Comparison of ENCODE assay signal across 9 cellular contexts in the genomic region with DNA sequence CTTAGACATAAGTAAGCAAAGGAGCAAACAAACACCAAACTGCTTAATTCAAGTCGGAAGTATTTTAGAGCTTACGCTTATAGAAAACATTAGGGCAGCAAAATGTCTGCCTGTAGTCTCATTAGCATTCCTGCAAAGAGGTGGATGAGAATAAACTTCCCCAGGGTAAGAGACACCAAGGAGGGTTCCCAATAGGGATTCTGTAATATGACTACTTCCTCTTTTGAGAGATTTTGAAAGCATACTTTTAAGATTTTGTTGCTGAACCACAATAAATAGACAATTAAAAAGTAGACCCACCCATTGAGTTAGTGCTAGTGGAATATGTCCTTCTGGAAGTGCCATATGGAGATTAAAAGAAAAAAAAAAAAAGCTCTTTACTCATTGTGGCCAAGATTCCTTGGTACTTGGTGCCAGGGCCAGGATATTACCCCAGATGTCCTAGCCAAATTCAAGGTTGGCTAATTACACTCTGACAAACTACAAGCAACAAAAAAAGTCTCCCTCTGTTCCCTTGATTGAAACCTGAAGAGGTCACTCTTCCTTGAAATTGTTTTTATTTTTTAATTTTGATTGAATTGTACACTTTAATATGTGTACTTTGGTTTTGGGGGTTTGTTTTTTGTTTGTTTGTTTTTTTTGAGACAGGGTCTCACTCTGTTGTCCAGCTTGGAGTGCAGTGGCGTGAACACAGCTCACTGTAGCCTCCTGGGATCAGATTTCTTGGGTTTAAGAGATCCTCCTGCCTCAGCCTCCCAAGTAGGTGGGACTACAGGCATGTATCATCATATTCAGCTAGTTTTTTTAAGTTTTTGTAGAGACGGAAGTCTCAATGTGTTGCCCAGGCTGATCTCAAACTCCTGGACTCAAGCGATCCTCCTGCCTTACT. TPM values are rescaled to one million over a fixed set of nuclear protein-coding genes. Genes with fewer than 3 reads are reported as not detected.
DNase-seq lines count a peak whose midpoint lies in the region; ATAC-seq, FAIRE-seq and TF ChIP-seq lines count a peak whose summit lies in the region.
"Had no signal": no experiment of that assay in that cellular context is flagged by ENCODE, and none has a peak within 500 bp of the region (broad histone marks: within the 10 kb centered on the region; RNA-seq: fewer than 3 reads in every experiment).

No MANE protein-coding gene starts in this region.

- peaks cover 34% of the 10 kb centered on the region for H3K4me1 Mint-ChIP-seq in activated T-helper 1 cell treated with anti-CD3 and anti-CD28 coated beads, Interleukin-12 subunit alpha, Interleukin-12 subunit beta, Interleukin-2, Interleukin-4 antibody, amounts not matched to agents 30 ng/mL and 10 ng/mL and 1 ng/mL, durations not matched to agents 14 hours and 24 hours and 36 hours (ENCODE audit: low read depth)
- peaks cover 17% of the 10 kb centered on the region for H3K4me1 Mint-ChIP-seq in memory B cell

- H3K9me2 ChIP-seq in GM23248 (ENCODE audit: insufficient read depth): no peaks in the 10 kb centered on the region

- TF ChIP-seq CTCF in AG10803 (conservative IDR thresholded peaks at IDR 0.05; ENCODE audit: low read length) (no peak), brain microvascular endothelial cell (IDR thresholded peaks at IDR 0.05; ENCODE audit: low read depth, low read length, missing control alignments) (no peak), kidney (IDR thresholded peaks at IDR 0.05; ENCODE audit: borderline replicate concordance, extremely low read depth, insufficient read depth) (no peak)

- peak overlapping the region; percentile 91 for H3K27ac Mint-ChIP-seq in activated T-helper 1 cell treated with anti-CD3 and anti-CD28 coated beads, Interleukin-12 subunit alpha, Interleukin-12 subunit beta, Interleukin-2, Interleukin-4 antibody, amounts not matched to agents 30 ng/mL and 10 ng/mL and 1 ng/mL, durations not matched to agents 14 hours and 24 hours and 36 hours
- peak overlapping the region; percentile 86 for H3K27ac Mint-ChIP-seq in memory B cell

- peaks cover 18% of the 10 kb centered on the region for H3K4me1 ChIP-seq in GM23248 (ENCODE audit: insufficient read depth)
- H3K4me1 ChIP-seq in kidney (ENCODE audit: control insufficient read depth in 1 of 2, insufficient read depth in 1 of 2, low read depth in 1 of 2, low read length in 2 of 2): peaks cover 0 to 14% of the 10 kb centered on the region in 2 donors

- H3K27me3 Mint-ChIP-seq in activated T-helper 1 cell treated with anti-CD3 and anti-CD28 coated beads, Interleukin-12 subunit alpha, Interleukin-12 subunit beta, Interleukin-2, Interleukin-4 antibody, amounts not matched to agents 30 ng/mL and 10 ng/mL and 1 ng/mL, durations not matched to agents 14 hours and 24 hours and 36 hours (ENCODE audit: insufficient read depth): no peaks in the 10 kb centered on the region
- H3K27me3 Mint-ChIP-seq in memory B cell: no peaks in the 10 kb centered on the region

- intact Hi-C loops in activated T-helper 1 cell treated with anti-CD3 and anti-CD28 coated beads, Interleukin-12 subunit alpha, Interleukin-12 subunit beta, Interleukin-2, Interleukin-4 antibody, amounts not matched to agents 30 ng/mL and 10 ng/mL and 1 ng/mL, durations not matched to agents 14 hours and 24 hours and 36 hours (cut with micrococcal nuclease): loop anchor here (1.0 kb wide), 2 partner anchors 8 to 10 kb away; no protein-coding TSS in a partner anchor
- intact Hi-C loops in kidney (cut with DNase I): no loop called here

- no peaks in the 10 kb centered on the region for H3K9me3 Mint-ChIP-seq in activated T-helper 1 cell treated with anti-CD3 and anti-CD28 coated beads, Interleukin-12 subunit alpha, Interleukin-12 subunit beta, Interleukin-2, Interleukin-4 antibody, amounts not matched to agents 30 ng/mL and 10 ng/mL and 1 ng/mL, durations not matched to agents 14 hours and 24 hours and 36 hours
- no peaks in the 10 kb centered on the region for H3K9me3 Mint-ChIP-seq in memory B cell

- no peak for FAIRE-seq in kidney (lab: Jason Lieb, UNC)

- H3F3A ChIP-seq in GM23248 (ENCODE audit: insufficient read depth): peaks cover 10% of the 10 kb centered on the region; the same call in 1 of the 2 replicates

- no peaks in the 10 kb centered on the region for H4K20me1 ChIP-seq in GM23248 (ENCODE audit: insufficient read depth)

- peak overlapping the region; percentile 58 for H2AFZ ChIP-seq in GM23248

- in situ Hi-C loops in GM23248 (cut with MboI): no loop called here
- in situ Hi-C loops in brain microvascular endothelial cell (cut with HindIII; ENCODE audit: low pct_ligation_motif_present, low sequenced_read_pairs): no loop called here

- H3K27me3 ChIP-seq in GM23248 (replicated peaks; ENCODE audit: insufficient read depth): no peaks in the 10 kb centered on the region
- H3K27me3 ChIP-seq in brain microvascular endothelial cell (replicated peaks): no peaks in the 10 kb centered on the region

- WGBS in GM23248 (ENCODE audit: low coverage in 1 of 2, low lambda C conversion rate in 2 of 2, missing lambda C conversion rate in 2 of 2), 2 experiments: 61 to 62% methylated on average over 5 of the region's 5 CpGs

- peak overlapping the region; percentile 64 for H3K4me3 Mint-ChIP-seq in activated T-helper 1 cell treated with anti-CD3 and anti-CD28 coated beads, Interleukin-12 subunit alpha, Interleukin-12 subunit beta, Interleukin-2, Interleukin-4 antibody, amounts not matched to agents 30 ng/mL and 10 ng/mL and 1 ng/mL, durations not matched to agents 14 hours and 24 hours and 36 hours
- H3K4me3 Mint-ChIP-seq in memory B cell: peak overlapping the region; percentile 65

- H3K36me3 Mint-ChIP-seq in activated T-helper 1 cell treated with anti-CD3 and anti-CD28 coated beads, Interleukin-12 subunit alpha, Interleukin-12 subunit beta, Interleukin-2, Interleukin-4 antibody, amounts not matched to agents 30 ng/mL and 10 ng/mL and 1 ng/mL, durations not matched to agents 14 hours and 24 hours and 36 hours (ENCODE audit: low read depth): peaks cover 14% of the 10 kb centered on the region
- peaks cover 3% of the 10 kb centered on the region for H3K36me3 Mint-ChIP-seq in memory B cell

- H3K4me3 ChIP-seq in AG10803 (ENCODE audit: low read length) (no peak overlapping the region), GM23248 (peak overlapping the region; percentile 21; the same call in 1 of the 2 replicates), brain microvascular endothelial cell (ENCODE audit: low read depth, low read length) (no peak overlapping the region), kidney (ENCODE audit: low read length in 2 of 2) (no peak overlapping the region)

- H3K4me2 ChIP-seq in GM23248 (ENCODE audit: unreplicated experiment): peak overlapping the region; percentile 36

- ATAC-seq in memory B cell (ENCODE audit: low read depth): peak; percentile 61

- H3K9ac ChIP-seq in GM23248 (peak overlapping the region; percentile 27), kidney (ENCODE audit: low read length in 2 of 2) (peak overlapping the region in 1 of 2 donors; percentile 10)

- peaks cover 100% of the 10 kb centered on the region for H3K79me2 ChIP-seq in GM23248 (ENCODE audit: insufficient read depth)

- peak overlapping the region; percentile 48 for H3K27ac ChIP-seq in GM23248
- no peak overlapping the region for H3K27ac ChIP-seq in brain microvascular endothelial cell
- peak overlapping the region in 1 of 2 donors; percentile 38 for H3K27ac ChIP-seq in kidney (ENCODE audit: low read depth in 2 of 2, low read length in 2 of 2)

- H3K9me3 ChIP-seq in GM23248 (ENCODE audit: low read depth): no peaks in the 10 kb centered on the region
- H3K9me3 ChIP-seq in kidney (ENCODE audit: control insufficient read depth in 1 of 2, low read length in 2 of 2): no peaks in the 10 kb centered on the region

- no peaks in the 10 kb centered on the region for H3K36me3 ChIP-seq in GM23248 (ENCODE audit: low read depth)
- H3K36me3 ChIP-seq in brain microvascular endothelial cell (replicated peaks): peaks cover 2% of the 10 kb centered on the region
- H3K36me3 ChIP-seq in kidney (ENCODE audit: control insufficient read depth in 1 of 2, insufficient read depth in 2 of 2, low read length in 2 of 2): no peaks in the 10 kb centered on the region

- peak; percentile 65 for DNase-seq in AG10803 (ENCODE audit: low read depth)
- DNase-seq in GM23248: peak; percentile 50
- no peak for DNase-seq in activated T-helper 1 cell treated with anti-CD3 and anti-CD28 coated beads, Interleukin-12 subunit alpha, Interleukin-12 subunit beta, Interleukin-2, Interleukin-4 antibody, amounts not matched to agents 30 ng/mL and 10 ng/mL and 1 ng/mL, durations not matched to agents 14 hours and 24 hours and 36 hours (ENCODE audit: low spot score)
- DNase-seq in memory B cell (ENCODE audit: low spot score in 2 of 2): no peak
- DNase-seq in brain microvascular endothelial cell: no peak
- no peak for DNase-seq in kidney
- no peak for DNase-seq in kidney glomerular epithelial cell (lab: John Stamatoyannopoulos, UW)
- DNase-seq in stimulated activated CD8-positive, alpha-beta memory T cell treated with anti-CD3 and anti-CD28 coated beads, Interleukin-4, amount 100 ng/mL, for 48 hours: no peak
- DNase-seq: NCI-H2029 treated with DMSO at 0.1 percent for 48 hours had no signal

RNA-seq across cellular contexts. Expression of a gene that starts 8.7 kb away (rescaled TPM):
- 52.5 and 61.7 TPM in 2 replicates for total RNA-seq in GM23248 (2014; rRNA removed; shearing (Covaris generic))
- polyA plus RNA-seq in GM23248 (2016; fragmentation: Nextera tagmentation; extraction: Ambion mirVana): 74.5 and 77.8 TPM in 2 replicates
- total RNA-seq in activated T-helper 1 cell treated with anti-CD3 and anti-CD28 coated beads, Interleukin-12 subunit alpha, Interleukin-12 subunit beta, Interleukin-2, Interleukin-4 antibody, amounts not matched to agents 30 ng/mL and 10 ng/mL and 1 ng/mL, durations not matched to agents 14 hours and 24 hours and 36 hours: 64.1 and 71.9 TPM in 2 replicates
- total RNA-seq in kidney: 85.3 TPM
- polyA plus RNA-seq in kidney (ENCODE audit: insufficient read depth, low read depth, low replicate concordance): 14.5 TPM

Comparison
In these comparisons a context has a peak if more than half of its experiments do, and no peak if none do; other contexts are left out.
1. DNase-seq: peak in AG10803 (single experiment) and GM23248 (single experiment); none in activated T-helper 1 cell treated with anti-CD3 and anti-CD28 coated beads, Interleukin-12 subunit alpha, Interleukin-12 subunit beta, Interleukin-2, Interleukin-4 antibody, amounts not matched to agents 30 ng/mL and 10 ng/mL and 1 ng/mL, durations not matched to agents 14 hours and 24 hours and 36 hours (single experiment), memory B cell (0 of 2), brain microvascular endothelial cell (single experiment), kidney (single experiment), kidney glomerular epithelial cell (single experiment) and stimulated activated CD8-positive, alpha-beta memory T cell treated with anti-CD3 and anti-CD28 coated beads, Interleukin-4, amount 100 ng/mL, for 48 hours (single experiment).